ENCODE assay signal across 8 cellular contexts in genomic region chr14:105364100-105364708, GRCh38. TPM values are rescaled to one million over a fixed set of nuclear protein-coding genes. Genes with fewer than 3 reads are reported as not detected.
DNase-seq lines count a peak whose midpoint lies in the region; ATAC-seq and TF ChIP-seq lines count a peak whose summit lies in the region.

No MANE protein-coding gene starts in this region.

- TF ChIP-seq EP300 in suprapubic skin (IDR thresholded peaks at IDR 0.05): no peak

- no peaks in the 10 kb centered on the region for H3K9me3 Mint-ChIP-seq in activated T-helper 1 cell treated with anti-CD3 and anti-CD28 coated beads, Interleukin-12 subunit alpha, Interleukin-12 subunit beta, Interleukin-2, Interleukin-4 antibody, amounts not matched to agents 30 ng/mL and 10 ng/mL and 1 ng/mL, durations not matched to agents 14 hours and 24 hours and 36 hours
- H3K9me3 Mint-ChIP-seq in glutamatergic neuron (ENCODE audit: unreplicated experiment): peaks cover 3% of the 10 kb centered on the region

- peak overlapping the region; percentile 35 for H3K4me3 ChIP-seq in suprapubic skin

- 4% methylated on average over 12 of the region's 52 CpGs for WGBS in suprapubic skin

- H3K4me1 Mint-ChIP-seq in activated T-helper 1 cell treated with anti-CD3 and anti-CD28 coated beads, Interleukin-12 subunit alpha, Interleukin-12 subunit beta, Interleukin-2, Interleukin-4 antibody, amounts not matched to agents 30 ng/mL and 10 ng/mL and 1 ng/mL, durations not matched to agents 14 hours and 24 hours and 36 hours (ENCODE audit: low read depth): no peaks in the 10 kb centered on the region
- peaks cover 5% of the 10 kb centered on the region for H3K4me1 Mint-ChIP-seq in glutamatergic neuron (ENCODE audit: low read depth, unreplicated experiment)

- no peak overlapping the region for H3K4me3 Mint-ChIP-seq in activated T-helper 1 cell treated with anti-CD3 and anti-CD28 coated beads, Interleukin-12 subunit alpha, Interleukin-12 subunit beta, Interleukin-2, Interleukin-4 antibody, amounts not matched to agents 30 ng/mL and 10 ng/mL and 1 ng/mL, durations not matched to agents 14 hours and 24 hours and 36 hours
- H3K4me3 Mint-ChIP-seq in glutamatergic neuron (ENCODE audit: unreplicated experiment): peak overlapping the region; percentile 42

- intact Hi-C loops in activated T-helper 1 cell treated with anti-CD3 and anti-CD28 coated beads, Interleukin-12 subunit alpha, Interleukin-12 subunit beta, Interleukin-2, Interleukin-4 antibody, amounts not matched to agents 30 ng/mL and 10 ng/mL and 1 ng/mL, durations not matched to agents 14 hours and 24 hours and 36 hours (cut with micrococcal nuclease): no loop called here

- no peak overlapping the region for H3K27ac Mint-ChIP-seq in activated T-helper 1 cell treated with anti-CD3 and anti-CD28 coated beads, Interleukin-12 subunit alpha, Interleukin-12 subunit beta, Interleukin-2, Interleukin-4 antibody, amounts not matched to agents 30 ng/mL and 10 ng/mL and 1 ng/mL, durations not matched to agents 14 hours and 24 hours and 36 hours
- H3K27ac Mint-ChIP-seq in glutamatergic neuron (ENCODE audit: unreplicated experiment): no peak overlapping the region

- ATAC-seq in HG03378 (IDR thresholded peaks at IDR 0.05; ENCODE audit: unreplicated experiment) (no peak), HG03457 (IDR thresholded peaks at IDR 0.05; ENCODE audit: unreplicated experiment) (no peak), GM21423 (IDR thresholded peaks at IDR 0.05; ENCODE audit: unreplicated experiment) (no peak)

- peaks cover 27% of the 10 kb centered on the region for H3K36me3 ChIP-seq in suprapubic skin

- H3K27me3 Mint-ChIP-seq in activated T-helper 1 cell treated with anti-CD3 and anti-CD28 coated beads, Interleukin-12 subunit alpha, Interleukin-12 subunit beta, Interleukin-2, Interleukin-4 antibody, amounts not matched to agents 30 ng/mL and 10 ng/mL and 1 ng/mL, durations not matched to agents 14 hours and 24 hours and 36 hours (ENCODE audit: insufficient read depth): peaks cover 6% of the 10 kb centered on the region
- peaks cover 10% of the 10 kb centered on the region for H3K27me3 Mint-ChIP-seq in glutamatergic neuron (ENCODE audit: unreplicated experiment)

- no peak for TF ChIP-seq CTCF in glutamatergic neuron (IDR thresholded peaks at IDR 0.05; ENCODE audit: partially characterized antibody, unreplicated experiment)
- TF ChIP-seq CTCF in suprapubic skin (IDR thresholded peaks at IDR 0.05): no peak

- peaks cover 1% of the 10 kb centered on the region for H3K36me3 Mint-ChIP-seq in activated T-helper 1 cell treated with anti-CD3 and anti-CD28 coated beads, Interleukin-12 subunit alpha, Interleukin-12 subunit beta, Interleukin-2, Interleukin-4 antibody, amounts not matched to agents 30 ng/mL and 10 ng/mL and 1 ng/mL, durations not matched to agents 14 hours and 24 hours and 36 hours (ENCODE audit: low read depth)
- H3K36me3 Mint-ChIP-seq in glutamatergic neuron (ENCODE audit: unreplicated experiment): peaks cover 8% of the 10 kb centered on the region

- no peaks in the 10 kb centered on the region for H3K27me3 ChIP-seq in suprapubic skin

- DNase-seq in activated T-helper 1 cell treated with Interleukin-2 at 50 U/mL for 16 hours (ENCODE audit: low read depth) (peak; percentile 14), glutamatergic neuron (peak; percentile 58), suprapubic skin (ENCODE audit: low spot score in 2 of 2) (no peak)
- DNase-seq in activated T-helper 1 cell treated with anti-CD3 and anti-CD28 coated beads, Interleukin-12 subunit alpha, Interleukin-12 subunit beta, Interleukin-2, Interleukin-4 antibody, amounts not matched to agents 30 ng/mL and 10 ng/mL and 1 ng/mL, durations not matched to agents 14 hours and 24 hours and 36 hours (ENCODE audit: low spot score): no peak
- DNase-seq in activated CD8-positive, alpha-beta memory T cell treated with anti-CD3 and anti-CD28 coated beads, Interleukin-2, amount 50 U/mL, for 4 hours: peak; percentile 51

- H3K9me3 ChIP-seq in suprapubic skin: no peaks in the 10 kb centered on the region

- no peak for TF ChIP-seq POLR2A in suprapubic skin (IDR thresholded peaks at IDR 0.05)

- peaks cover 7% of the 10 kb centered on the region for H3K4me1 ChIP-seq in suprapubic skin

- H3K27ac ChIP-seq in suprapubic skin: no peak overlapping the region

RNA-seq across cellular contexts. Expression of gene TEX22, which starts 34.1 kb away (rescaled TPM):
- total RNA-seq in activated T-helper 1 cell treated with anti-CD3 and anti-CD28 coated beads, Interleukin-12 subunit alpha, Interleukin-12 subunit beta, Interleukin-2, Interleukin-4 antibody, amounts not matched to agents 30 ng/mL and 10 ng/mL and 1 ng/mL, durations not matched to agents 14 hours and 24 hours and 36 hours: 7.4 and 9.1 TPM in 2 replicates
- total RNA-seq in glutamatergic neuron (ENCODE audit: unreplicated experiment) (2.7 TPM), suprapubic skin (under 1 TPM in 1 of 4 donors, not detected in 3; 0.80 TPM)

RNA-seq across cellular contexts. Expression of gene PACS2, which starts 49.7 kb away (rescaled TPM):
- total RNA-seq in activated T-helper 1 cell treated with anti-CD3 and anti-CD28 coated beads, Interleukin-12 subunit alpha, Interleukin-12 subunit beta, Interleukin-2, Interleukin-4 antibody, amounts not matched to agents 30 ng/mL and 10 ng/mL and 1 ng/mL, durations not matched to agents 14 hours and 24 hours and 36 hours: 28.2 and 32.3 TPM in 2 replicates
- 263 TPM for total RNA-seq in glutamatergic neuron (ENCODE audit: unreplicated experiment)
- 100 to 1,000 TPM in 1 of 4 donors, 10 to 100 TPM in 3; 41.9 to 100 (median 66.6) TPM for total RNA-seq in suprapubic skin

RNA-seq across cellular contexts. Expression of gene MTA1, which starts 55.4 kb away (rescaled TPM):
- 173 and 181 TPM in 2 replicates for total RNA-seq in activated T-helper 1 cell treated with anti-CD3 and anti-CD28 coated beads, Interleukin-12 subunit alpha, Interleukin-12 subunit beta, Interleukin-2, Interleukin-4 antibody, amounts not matched to agents 30 ng/mL and 10 ng/mL and 1 ng/mL, durations not matched to agents 14 hours and 24 hours and 36 hours
- 261 TPM for total RNA-seq in glutamatergic neuron (ENCODE audit: unreplicated experiment)
- 100 to 1,000 TPM in 1 of 4 donors, 10 to 100 TPM in 3; 38.1 to 107 (median 59.5) TPM for total RNA-seq in suprapubic skin

Comparison
In these comparisons a context has a peak if more than half of its experiments do, and no peak if none do; other contexts are left out.
1. DNase-seq: peak in activated T-helper 1 cell treated with Interleukin-2 at 50 U/mL for 16 hours (single experiment), activated CD8-positive, alpha-beta memory T cell treated with anti-CD3 and anti-CD28 coated beads, Interleukin-2, amount 50 U/mL, for 4 hours (single experiment) and glutamatergic neuron (single experiment); none in activated T-helper 1 cell treated with anti-CD3 and anti-CD28 coated beads, Interleukin-12 subunit alpha, Interleukin-12 subunit beta, Interleukin-2, Interleukin-4 antibody, amounts not matched to agents 30 ng/mL and 10 ng/mL and 1 ng/mL, durations not matched to agents 14 hours and 24 hours and 36 hours (single experiment) and suprapubic skin (0 of 2).